Comparison of ENCODE assay signal across 1 cellular context in genomic region chr15:34336947-34337556, GRCh38.
A peak's percentile ranks its signal among the peaks of the same experiment; 100 is the strongest.
TF ChIP-seq lines count a peak whose summit lies in the region.

No MANE protein-coding gene starts in this region.

TF ChIP-seq in HepG2, 621 proteins besides CTCF, POLR2A, EP300 and RAD21 (continued from another document):
- 0 out of 2 replicates have a peak, but pooled peaks have one; percentile 3 for TF ChIP-seq ZNF710 (CRISPR knock-in tag; IDR thresholded peaks at IDR 0.05; ENCODE audit: borderline replicate concordance)
- no peak for TF ChIP-seq TOPORS (CRISPR knock-in tag; IDR thresholded peaks at IDR 0.05)
- no peak for TF ChIP-seq ZBTB2 (CRISPR knock-in tag; IDR thresholded peaks at IDR 0.05; ENCODE audit: low read depth)
- no peak for TF ChIP-seq ZNF773 (CRISPR knock-in tag; IDR thresholded peaks at IDR 0.05; ENCODE audit: borderline replicate concordance)
- TF ChIP-seq PTBP1 (IDR thresholded peaks at IDR 0.05; ENCODE audit: low read depth, low read length, poor library complexity, severe bottlenecking): no peak
- no peak for TF ChIP-seq ZNF20 (CRISPR knock-in tag; IDR thresholded peaks at IDR 0.05)
- TF ChIP-seq ZFAT (CRISPR knock-in tag; conservative IDR thresholded peaks at IDR 0.05): no peak
- TF ChIP-seq LCORL (IDR thresholded peaks at IDR 0.05): no peak
- TF ChIP-seq LCORL (CRISPR knock-in tag; IDR thresholded peaks at IDR 0.05): no peak
- no peak for TF ChIP-seq ZNF605 (CRISPR knock-in tag; IDR thresholded peaks at IDR 0.05)
- no peak for TF ChIP-seq JARID2 (CRISPR knock-in tag; IDR thresholded peaks at IDR 0.05; ENCODE audit: insufficient replicate concordance)
- TF ChIP-seq ZNF672 (CRISPR knock-in tag; IDR thresholded peaks at IDR 0.05): no peak
- TF ChIP-seq ERF (CRISPR knock-in tag; IDR thresholded peaks at IDR 0.05): no peak
- TF ChIP-seq KDM3A (CRISPR knock-in tag; IDR thresholded peaks at IDR 0.05; ENCODE audit: low read depth): no peak
- peak; percentile 3; the same call in 1 of the 2 replicates for TF ChIP-seq ZGPAT (CRISPR knock-in tag; IDR thresholded peaks at IDR 0.05)
- no peak for TF ChIP-seq CBX2 (IDR thresholded peaks at IDR 0.05; ENCODE audit: low read depth, low read length)
- no peak for TF ChIP-seq CBX2 (CRISPR knock-in tag; IDR thresholded peaks at IDR 0.05; ENCODE audit: low read depth)
- no peak for TF ChIP-seq ZNF607 (CRISPR knock-in tag; IDR thresholded peaks at IDR 0.05; ENCODE audit: borderline replicate concordance)
- no peak for TF ChIP-seq ZNF597 (CRISPR knock-in tag; IDR thresholded peaks at IDR 0.05)
- TF ChIP-seq CBX1 (IDR thresholded peaks at IDR 0.05; ENCODE audit: low read depth): no peak
- TF ChIP-seq ZBTB46 (CRISPR knock-in tag; IDR thresholded peaks at IDR 0.05; ENCODE audit: borderline replicate concordance): no peak
- no peak for TF ChIP-seq ZNF296 (CRISPR knock-in tag; conservative IDR thresholded peaks at IDR 0.05)
- TF ChIP-seq ZNF614 (CRISPR knock-in tag; IDR thresholded peaks at IDR 0.05; ENCODE audit: borderline replicate concordance): no peak
- no peak for TF ChIP-seq ZNF781 (CRISPR knock-in tag; IDR thresholded peaks at IDR 0.05; ENCODE audit: borderline replicate concordance, not compliant biosample characterization)
- no peak for TF ChIP-seq ZNF333 (CRISPR knock-in tag; IDR thresholded peaks at IDR 0.05; ENCODE audit: borderline replicate concordance)
- TF ChIP-seq CENPBD1 (CRISPR knock-in tag; IDR thresholded peaks at IDR 0.05; ENCODE audit: borderline replicate concordance, low read depth): no peak
- no peak for TF ChIP-seq ZNF101 (CRISPR knock-in tag; IDR thresholded peaks at IDR 0.05; ENCODE audit: borderline replicate concordance, low read depth)
- no peak for TF ChIP-seq FLYWCH1 (CRISPR knock-in tag; IDR thresholded peaks at IDR 0.05)
- TF ChIP-seq MEF2D (CRISPR knock-in tag; IDR thresholded peaks at IDR 0.05): no peak
